16 cellular contexts compared by ENCODE assay signal in genomic region chr2:223501604-223502003, GRCh38.
"Had no signal": no experiment of that assay in that cellular context is flagged by ENCODE, and none has a peak within 500 bp of the region (broad histone marks: within the 10 kb centered on the region; RNA-seq: fewer than 3 reads in every experiment).

No MANE protein-coding gene starts in this region.

- H3K36me3 ChIP-seq: adrenal gland, tibial artery, uterus had no signal

- H3K27me3 ChIP-seq: adrenal gland, tibial artery, uterus had no signal

- H3K27ac ChIP-seq: adrenal gland, tibial artery, uterus had no signal

- H3K4me1 ChIP-seq: adrenal gland, tibial artery, uterus had no signal

- H3K4me3 ChIP-seq: adrenal gland, lung, tibial artery, uterus had no signal

- DNase-seq: activated CD4-positive, alpha-beta T cell treated with anti-CD3 and anti-CD28 coated beads, Interleukin-2, amount 50 U/mL, for 1 hour; activated naive CD4-positive, alpha-beta T cell treated with anti-CD3 and anti-CD28 coated beads, Interleukin-2, amount 50 U/mL, for 16 hours; activated T-cell treated with anti-CD3 and anti-CD28 coated beads for 4 hours; adrenal gland; central memory CD4-positive, alpha-beta T cell; cortex of kidney; effector CD8-positive, alpha-beta T cell; erythroblast; hippocampal formation; left cardiac atrium; naive thymus-derived CD4-positive, alpha-beta T cell; right cardiac atrium; small intestine; tibial artery; uterus had no signal

- H3K9me3 ChIP-seq: adrenal gland, tibial artery, uterus had no signal
